Comparison of ENCODE assay signal across 26 cellular contexts in genomic region chr13:73757471-73758233, GRCh38.
DNase-seq lines count a peak whose midpoint lies in the region; ATAC-seq and TF ChIP-seq lines count a peak whose summit lies in the region.
"Had no signal": no experiment of that assay in that cellular context is flagged by ENCODE, and none has a peak within 500 bp of the region (broad histone marks: within the 10 kb centered on the region; RNA-seq: fewer than 3 reads in every experiment).

No MANE protein-coding gene starts in this region.

- no peak overlapping the region for H3K27ac ChIP-seq in GM23248
- peak overlapping the region in 3 of 4 donors; percentile 27 to 45 (median 44) for H3K27ac ChIP-seq in sigmoid colon
- no peak overlapping the region for H3K27ac ChIP-seq in H9 (ENCODE audit: insufficient read length, low read depth, low read length)
- H3K27ac ChIP-seq in tibial nerve: no peak overlapping the region
- H3K27ac ChIP-seq: A549, body of pancreas, esophagus squamous epithelium had no signal

- H3K27me3 ChIP-seq in GM23248 (replicated peaks; ENCODE audit: insufficient read depth) (no peaks in the 10 kb centered on the region), sigmoid colon (no peaks in the 10 kb centered on the region), H9 (ENCODE audit: insufficient read depth, low read length) (no peaks in the 10 kb centered on the region), tibial nerve (no peaks in the 10 kb centered on the region)
- H3K27me3 ChIP-seq: body of pancreas, esophagus squamous epithelium had no signal

- peak overlapping the region; percentile 76 for H3K27ac Mint-ChIP-seq in activated T-cell treated with anti-CD3 and anti-CD28 coated beads, Interleukin-2, amount 50 U/mL, for 24 hours
- H3K27ac Mint-ChIP-seq in effector memory CD8-positive, alpha-beta T cell: peak overlapping the region; percentile 86 to 91
- no peak overlapping the region; a peak in 1 of 7 replicates for H3K27ac Mint-ChIP-seq in H9

- no peak overlapping the region for H4K91ac ChIP-seq in H9 (ENCODE audit: insufficient read length, low read depth, low read length)

- no peaks in the 10 kb centered on the region for H3K27me3 Mint-ChIP-seq in activated T-cell treated with anti-CD3 and anti-CD28 coated beads, Interleukin-2, amount 50 U/mL, for 24 hours
- H3K27me3 Mint-ChIP-seq in effector memory CD8-positive, alpha-beta T cell: no peaks in the 10 kb centered on the region
- no peaks in the 10 kb centered on the region for H3K27me3 Mint-ChIP-seq in H9 (ENCODE audit: low read depth)
- H3K27me3 Mint-ChIP-seq: activated naive CD4-positive, alpha-beta T cell treated with anti-CD3 and anti-CD28 coated beads, Interleukin-2, amount 10 ng/mL, durations not matched to agents 7 days and 5 days had no signal

- no peak overlapping the region for H3K56ac ChIP-seq in H9 (ENCODE audit: insufficient read length, low read depth, low read length)

- H3K9me3 Mint-ChIP-seq in activated T-cell treated with anti-CD3 and anti-CD28 coated beads, Interleukin-2, amount 50 U/mL, for 24 hours: no peaks in the 10 kb centered on the region
- H3K9me3 Mint-ChIP-seq in effector memory CD8-positive, alpha-beta T cell: no peaks in the 10 kb centered on the region
- no peaks in the 10 kb centered on the region for H3K9me3 Mint-ChIP-seq in H9
- H3K9me3 Mint-ChIP-seq: activated naive CD4-positive, alpha-beta T cell treated with anti-CD3 and anti-CD28 coated beads, Interleukin-2, amount 10 ng/mL, durations not matched to agents 7 days and 5 days; GM23338 had no signal

- H2BK5ac ChIP-seq in H9 (ENCODE audit: insufficient read length, low read length): no peak overlapping the region

- H2AK5ac ChIP-seq in H9 (ENCODE audit: insufficient read length, low read length): no peak overlapping the region

- no peak overlapping the region for H3K4me2 ChIP-seq in GM23248 (ENCODE audit: unreplicated experiment)
- no peak overlapping the region for H3K4me2 ChIP-seq in H9 (ENCODE audit: insufficient read depth, insufficient read length, low read length)
- H3K4me2 ChIP-seq: A549, GM23338, smooth muscle cell had no signal

- H3K4me3 ChIP-seq in GM23248 (no peak overlapping the region), sigmoid colon (no peak overlapping the region), tibial nerve (no peak overlapping the region)
- H3K4me3 ChIP-seq: A549, body of pancreas, esophagus squamous epithelium, GM12878, GM23338, K562, smooth muscle cell had no signal

- no peaks in the 10 kb centered on the region for H3K4me1 ChIP-seq in GM23248 (ENCODE audit: insufficient read depth)
- peaks cover 0 to 32% (median 14%) of the 10 kb centered on the region in 4 donors for H3K4me1 ChIP-seq in sigmoid colon
- no peaks in the 10 kb centered on the region; the same call in 1 of the 2 replicates for H3K4me1 ChIP-seq in H9 (ENCODE audit: insufficient read depth, low read length)
- H3K4me1 ChIP-seq in tibial nerve: peaks cover 0 to 4% (median 0%) of the 10 kb centered on the region in 4 donors
- H3K4me1 ChIP-seq: A549, body of pancreas had no signal

- H3K9ac ChIP-seq in GM23248 (no peak overlapping the region), H9 (ENCODE audit: extremely low read depth, insufficient read length, low read length) (no peak overlapping the region)

- TF ChIP-seq CTCF in sigmoid colon (IDR thresholded peaks at IDR 0.05) (no peak), H9 (conservative IDR thresholded peaks at IDR 0.05) (no peak), tibial nerve (IDR thresholded peaks at IDR 0.05) (no peak)

- no peak for DNase-seq in activated T-cell treated with anti-CD3 and anti-CD28 coated beads, Interleukin-2, amount 50 U/mL, for 24 hours
- DNase-seq in activated T-cell treated with anti-CD3 and anti-CD28 coated beads for 4 hours (no peak), GM23248 (peak; percentile 2), sigmoid colon (no peak), H9 (no peak), tibial nerve (ENCODE audit: low spot score in 2 of 2) (no peak)
- DNase-seq in effector memory CD8-positive, alpha-beta T cell: no peak
- DNase-seq: activated CD4-positive, alpha-beta T cell treated with anti-CD3 and anti-CD28 coated beads for 4 hours; activated naive CD4-positive, alpha-beta T cell treated with anti-CD3 and anti-CD28 coated beads, Interleukin-2, amount 10 ng/mL, durations not matched to agents 7 days and 5 days; body of pancreas; C1 segment of cervical spinal cord; effector memory CD4-positive, alpha-beta T cell; esophagus squamous epithelium; glutamatergic neuron; left colon; NCI-H146; NCI-H2171 treated with DMSO at 0.1 percent for 48 hours; NCI-H774; stimulated activated CD4-positive, alpha-beta T cell treated with anti-CD3 and anti-CD28 coated beads, Interleukin-2, amount 100 ng/mL, for 48 hours had no signal

- H3K79me2 ChIP-seq in GM23248 (ENCODE audit: insufficient read depth) (no peaks in the 10 kb centered on the region), H9 (ENCODE audit: insufficient read depth, low read length) (no peaks in the 10 kb centered on the region)

- peaks cover 57% of the 10 kb centered on the region for H3K4me1 Mint-ChIP-seq in activated T-cell treated with anti-CD3 and anti-CD28 coated beads, Interleukin-2, amount 50 U/mL, for 24 hours (ENCODE audit: low read depth)
- H3K4me1 Mint-ChIP-seq in effector memory CD8-positive, alpha-beta T cell (ENCODE audit: low read depth in 2 of 2): peaks cover 23 to 45% of the 10 kb centered on the region in 2 donors
- H3K4me1 Mint-ChIP-seq in H9: peaks cover 17 to 19% of the 10 kb centered on the region in 2 experiments

- no peak overlapping the region for H2BK20ac ChIP-seq in H9 (ENCODE audit: low read depth, low read length, poor library complexity, severe bottlenecking)

- no peak overlapping the region for H3K18ac ChIP-seq in H9 (ENCODE audit: insufficient read length, low read depth, low read length)

- H3K23me2 ChIP-seq in H9 (ENCODE audit: insufficient read length, low read depth, low read length, poor library complexity, severe bottlenecking): no peaks in the 10 kb centered on the region

- no peak overlapping the region for H4K5ac ChIP-seq in H9 (ENCODE audit: insufficient read length, low read depth, low read length)

- H4K20me1 ChIP-seq in GM23248 (ENCODE audit: insufficient read depth) (no peaks in the 10 kb centered on the region), H9 (ENCODE audit: control insufficient read depth, insufficient read depth, insufficient read length) (no peaks in the 10 kb centered on the region)

- H2AFZ ChIP-seq in GM23248: no peak overlapping the region
- H2AFZ ChIP-seq in H9 (ENCODE audit: low read length): no peak overlapping the region
- H2AFZ ChIP-seq: GM23338 had no signal

- H3K9me3 ChIP-seq in GM23248 (ENCODE audit: low read depth) (no peaks in the 10 kb centered on the region), sigmoid colon (no peaks in the 10 kb centered on the region), H9 (ENCODE audit: control insufficient read depth, low read depth, low read length) (no peaks in the 10 kb centered on the region), tibial nerve (no peaks in the 10 kb centered on the region)
- H3K9me3 ChIP-seq: A549, body of pancreas, esophagus squamous epithelium had no signal

- in situ Hi-C loops in GM23248 (cut with MboI): no loop called here

- no peak overlapping the region for H3K4ac ChIP-seq in H9 (ENCODE audit: low read depth, low read length)

- no peak overlapping the region for H4K8ac ChIP-seq in H9 (replicated peaks; ENCODE audit: insufficient read length, low read depth, low read length)

- peak in 2 of 4 donors; percentile 6 to 73 for TF ChIP-seq EP300 in sigmoid colon (IDR thresholded peaks at IDR 0.05)
- TF ChIP-seq EP300 in tibial nerve (IDR thresholded peaks at IDR 0.05): no peak

- no peaks in the 10 kb centered on the region for H3K9me2 ChIP-seq in GM23248 (ENCODE audit: insufficient read depth)

- H3K36me3 Mint-ChIP-seq in activated T-cell treated with anti-CD3 and anti-CD28 coated beads, Interleukin-2, amount 50 U/mL, for 24 hours (ENCODE audit: low read depth): peaks cover 32% of the 10 kb centered on the region
- peaks cover 20% of the 10 kb centered on the region for H3K36me3 Mint-ChIP-seq in effector memory CD8-positive, alpha-beta T cell (ENCODE audit: insufficient read depth)
- H3K36me3 Mint-ChIP-seq in H9 (ENCODE audit: insufficient read depth in 1 of 3, low read depth in 3 of 3): no peaks in the 10 kb centered on the region; a peak in 1 of 7 replicates

- 60 to 63% methylated on average over 2 of the region's 2 CpGs for WGBS in GM23248 (ENCODE audit: low coverage in 1 of 2, low lambda C conversion rate in 2 of 2, missing lambda C conversion rate in 2 of 2), 2 experiments
- 89 to 96% methylated on average over 2 of the region's 2 CpGs for WGBS in sigmoid colon, 2 donors
- no CpG with 5 or more reads among the region's 2 CpGs for WGBS in H9 (ENCODE audit: extremely low coverage, insufficient read length, low lambda C conversion rate)
- 58 to 85% methylated on average over 2 of the region's 2 CpGs for WGBS in tibial nerve, 2 donors

- no peak overlapping the region for H3K23ac ChIP-seq in H9 (ENCODE audit: insufficient read length, low read depth, low read length)

- no peak overlapping the region for H2BK12ac ChIP-seq in H9 (ENCODE audit: insufficient read length, low read depth, low read length)

- H2BK15ac ChIP-seq in H9 (ENCODE audit: low read depth, low read length): no peak overlapping the region

- TF ChIP-seq POLR2A in sigmoid colon (IDR thresholded peaks at IDR 0.05): no peak
- TF ChIP-seq POLR2A in tibial nerve (IDR thresholded peaks at IDR 0.05): no peak

- no peak overlapping the region for H2BK120ac ChIP-seq in H9 (ENCODE audit: low read depth, low read length, poor library complexity, severe bottlenecking)

- H3K4me3 Mint-ChIP-seq in activated T-cell treated with anti-CD3 and anti-CD28 coated beads, Interleukin-2, amount 50 U/mL, for 24 hours: no peak overlapping the region
- H3K4me3 Mint-ChIP-seq in effector memory CD8-positive, alpha-beta T cell: no peak overlapping the region
- H3K4me3 Mint-ChIP-seq in H9: no peak overlapping the region
- H3K4me3 Mint-ChIP-seq: activated naive CD4-positive, alpha-beta T cell treated with anti-CD3 and anti-CD28 coated beads, Interleukin-2, amount 10 ng/mL, durations not matched to agents 7 days and 5 days; GM23338 had no signal

- no peak overlapping the region for H3K14ac ChIP-seq in H9 (ENCODE audit: insufficient read depth, low read length)

- no peaks in the 10 kb centered on the region for H3F3A ChIP-seq in GM23248 (ENCODE audit: insufficient read depth)

- H3K36me3 ChIP-seq in GM23248 (ENCODE audit: low read depth) (no peaks in the 10 kb centered on the region), sigmoid colon (no peaks in the 10 kb centered on the region), tibial nerve (peaks cover 0 to 3% (median 0%) of the 10 kb centered on the region in 3 donors)
- H3K36me3 ChIP-seq: esophagus squamous epithelium had no signal

- ATAC-seq in effector memory CD8-positive, alpha-beta T cell (replicated peaks): no peak
- no peak for ATAC-seq in GM18498 (IDR thresholded peaks at IDR 0.05; ENCODE audit: unreplicated experiment)
- ATAC-seq: A549, body of pancreas, GM12878, GM23338, K562, left colon, Right ventricle myocardium inferior had no signal

- H3K79me1 ChIP-seq in H9 (ENCODE audit: insufficient read depth, low read depth, low read length, poor library complexity, severe bottlenecking): no peaks in the 10 kb centered on the region

- intact Hi-C loops in sigmoid colon (cut with DNase I): loop anchor here (5.0 to 10.0 kb wide), 3 partner anchors 77 to 1467 kb away; no protein-coding TSS in a partner anchor

- no peak overlapping the region for H3T11ph ChIP-seq in H9 (ENCODE audit: low read length)

Comparison
In these comparisons a context has a peak if more than half of its experiments do, and no peak if none do; other contexts are left out.
1. H3K27ac Mint-ChIP-seq: peak in activated T-cell treated with anti-CD3 and anti-CD28 coated beads, Interleukin-2, amount 50 U/mL, for 24 hours (single experiment) and effector memory CD8-positive, alpha-beta T cell (2 of 2); none in H9 (0 of 3).
2. H3K27ac ChIP-seq: peak in sigmoid colon (3 of 4); none in GM23248 (single experiment), H9 (single experiment) and tibial nerve (0 of 4).